Comparison of ENCODE assay signal across 8 cellular contexts in the genomic region with DNA sequence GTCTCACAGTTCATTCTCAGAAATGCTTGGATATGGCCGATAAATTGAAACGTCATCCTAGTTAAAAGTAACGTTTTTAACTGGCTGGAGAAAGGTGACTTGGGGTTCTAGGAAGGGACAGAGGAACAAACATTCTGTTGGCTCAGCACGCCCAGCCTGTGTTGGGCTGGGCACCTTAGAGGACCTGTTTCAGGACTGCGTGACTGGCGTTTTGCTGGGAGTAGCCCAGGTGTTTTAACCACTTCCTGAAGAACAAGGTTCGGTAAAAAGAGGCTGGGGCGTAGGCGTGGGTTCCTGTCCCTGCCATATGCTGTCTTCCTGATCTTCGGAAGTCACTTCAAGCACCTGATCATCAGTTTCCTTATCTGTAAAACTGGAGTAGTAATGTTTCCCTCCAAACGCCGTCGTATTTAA. TPM values are rescaled to one million over a fixed set of nuclear protein-coding genes. Genes with fewer than 3 reads are reported as not detected.
DNase-seq lines count a peak whose midpoint lies in the region; ATAC-seq and TF ChIP-seq lines count a peak whose summit lies in the region.

No MANE protein-coding gene starts in this region.

- BruUV-seq in mammary epithelial cell (replicated peaks; lab: Mats Ljungman, UMichigan), result no TSS peak

- H3K9ac ChIP-seq in H9 (ENCODE audit: extremely low read depth, insufficient read length, low read length) (no peak overlapping the region), mammary epithelial cell (ENCODE audit: insufficient read depth, low read length) (no peak overlapping the region)

- H3K9me3 Mint-ChIP-seq in H9, result no peaks in the 10 kb centered on the region
- peaks cover 0 to 4% (median 0%) of the 10 kb centered on the region in 9 donors for H3K9me3 Mint-ChIP-seq in naive thymus-derived CD8-positive, alpha-beta T cell

- ATAC-seq in naive thymus-derived CD8-positive, alpha-beta T cell, result peak; percentile 10 to 29
- peak; percentile 1 for ATAC-seq in upper lobe of right lung

- peak overlapping the region; percentile 90 to 97 for H3K4me3 Mint-ChIP-seq in H9
- peak overlapping the region; percentile 88 to 98 (median 94) for H3K4me3 Mint-ChIP-seq in naive thymus-derived CD8-positive, alpha-beta T cell

- H2AFZ ChIP-seq in H9 (ENCODE audit: low read length), result no peak overlapping the region
- H2AFZ ChIP-seq in mammary epithelial cell (ENCODE audit: low read depth, low read length), result no peak overlapping the region

- H4K20me1 ChIP-seq in H9 (ENCODE audit: control insufficient read depth, insufficient read depth, insufficient read length) (peaks cover 3% of the 10 kb centered on the region), mammary epithelial cell (ENCODE audit: insufficient read depth, low read length) (peaks cover 2% of the 10 kb centered on the region)

- WGBS in H9 (ENCODE audit: extremely low coverage, insufficient read length, low lambda C conversion rate), result no CpG with 5 or more reads among the region's 13 CpGs
- WGBS in mammary epithelial cell (ENCODE audit: low coverage, missing lambda C conversion rate), result 92% methylated on average over 13 of the region's 13 CpGs

- no peak overlapping the region for H2BK5ac ChIP-seq in H9 (ENCODE audit: insufficient read length, low read length)

- H3K4me1 ChIP-seq in H9 (ENCODE audit: insufficient read depth, low read length) (no peaks in the 10 kb centered on the region; the same call in 1 of the 2 replicates), mammary epithelial cell (ENCODE audit: insufficient read depth, low read length) (peaks cover 13% of the 10 kb centered on the region), upper lobe of right lung (peaks cover 26% of the 10 kb centered on the region)

- no peak overlapping the region for H3K56ac ChIP-seq in H9 (ENCODE audit: insufficient read length, low read depth, low read length)

- H3K27ac ChIP-seq in H9 (ENCODE audit: insufficient read length, low read depth, low read length) (no peak overlapping the region), mammary epithelial cell (ENCODE audit: insufficient read depth, low read depth, low read length) (no peak overlapping the region), upper lobe of right lung (peak overlapping the region; percentile 98)

- no peak overlapping the region for H3K14ac ChIP-seq in H9 (ENCODE audit: insufficient read depth, low read length)

- H3K9me3 ChIP-seq in H9 (ENCODE audit: control insufficient read depth, low read depth, low read length) (no peaks in the 10 kb centered on the region), mammary epithelial cell (replicated peaks; ENCODE audit: insufficient read depth, low read length) (no peaks in the 10 kb centered on the region), upper lobe of right lung (no peaks in the 10 kb centered on the region)

- H3K4me2 ChIP-seq in H9 (ENCODE audit: insufficient read depth, insufficient read length, low read length) (peak overlapping the region; percentile 87), mammary epithelial cell (ENCODE audit: insufficient read depth, low read depth, low read length) (peak overlapping the region; percentile 86)

- H3K23me2 ChIP-seq in H9 (ENCODE audit: insufficient read length, low read depth, low read length, poor library complexity, severe bottlenecking), result peaks cover 16% of the 10 kb centered on the region

- no peak overlapping the region for H3K18ac ChIP-seq in H9 (ENCODE audit: insufficient read length, low read depth, low read length)

- H4K5ac ChIP-seq in H9 (ENCODE audit: insufficient read length, low read depth, low read length), result no peak overlapping the region

- H3K27me3 Mint-ChIP-seq in H9 (ENCODE audit: low read depth), result no peaks in the 10 kb centered on the region; the same call in 1 of the 2 replicates
- H3K27me3 Mint-ChIP-seq in naive thymus-derived CD8-positive, alpha-beta T cell, result no peaks in the 10 kb centered on the region

- no peak overlapping the region for H4K91ac ChIP-seq in H9 (ENCODE audit: insufficient read length, low read depth, low read length)

- in situ Hi-C loops in mammary epithelial cell (cut with MboI; ENCODE audit: low sequenced_read_pairs in 2 of 2), result loop anchor here (10.0 kb wide), 1 partner anchor 265 kb away; no protein-coding TSS in a partner anchor

- peak overlapping the region; percentile 54 to 80 (median 72) for H3K4me3 ChIP-seq in mammary epithelial cell (replicated peaks in 1 of 3; ENCODE audit: insufficient read depth in 1 of 3, low read depth in 2 of 3, low read length in 3 of 3)
- H3K4me3 ChIP-seq in upper lobe of right lung, result peak overlapping the region; percentile 90

- peaks cover 3% of the 10 kb centered on the region for H3K36me3 ChIP-seq in mammary epithelial cell (ENCODE audit: insufficient read depth, low read length)
- peaks cover 20% of the 10 kb centered on the region for H3K36me3 ChIP-seq in upper lobe of right lung

- H3K4me1 Mint-ChIP-seq in H9, result peaks cover 9 to 20% of the 10 kb centered on the region in 2 experiments
- H3K4me1 Mint-ChIP-seq in naive thymus-derived CD8-positive, alpha-beta T cell, result peaks cover 25 to 55% (median 40%) of the 10 kb centered on the region in 4 donors

- intact Hi-C loops in mammary epithelial cell (cut with micrococcal nuclease) (loop anchor here (1.0 kb wide), 1 partner anchor 10 kb away; a partner anchor contains a TSS), upper lobe of right lung (cut with DNase I) (loop anchor here (10.0 kb wide), 1 partner anchor 265 kb away; no protein-coding TSS in a partner anchor)

- no peak overlapping the region for H3K23ac ChIP-seq in H9 (ENCODE audit: insufficient read length, low read depth, low read length)

- H3K27me3 ChIP-seq in H9 (ENCODE audit: insufficient read depth, low read length) (no peaks in the 10 kb centered on the region), mammary epithelial cell (ENCODE audit: insufficient read depth, low read length) (no peaks in the 10 kb centered on the region), upper lobe of right lung (no peaks in the 10 kb centered on the region)

- no peak for TF ChIP-seq CTCF in H9 (conservative IDR thresholded peaks at IDR 0.05)
- no peak for TF ChIP-seq CTCF in mammary epithelial cell (conservative IDR thresholded peaks at IDR 0.05 in 1 of 2, IDR thresholded peaks at IDR 0.05 in 1 of 2; ENCODE audit: extremely low read depth in 1 of 2, insufficient read depth in 1 of 2, low read depth in 1 of 2, low read length in 2 of 2)
- no peak for TF ChIP-seq CTCF in upper lobe of right lung (IDR thresholded peaks at IDR 0.05)

- H4K8ac ChIP-seq in H9 (replicated peaks; ENCODE audit: insufficient read length, low read depth, low read length), result no peak overlapping the region

- peak overlapping the region in 1 of 3 experiments; percentile 97; a peak in 1 of 7 replicates for H3K27ac Mint-ChIP-seq in H9
- peak overlapping the region; percentile 93 to 99 (median 96) for H3K27ac Mint-ChIP-seq in naive thymus-derived CD8-positive, alpha-beta T cell

- dilution Hi-C loops in mammary epithelial cell (cut with HindIII; ENCODE audit: low sequenced_read_pairs), result no loop called here

- POLR2A ChIA-PET in naive thymus-derived CD8-positive, alpha-beta T cell (lab: Charles Lee), result interaction anchor here (1.1 to 3.4 kb wide), 6 partner anchors 10 to 303 kb away, joined by 3 to 58 read pairs (median 4); a partner anchor contains a TSS

- H2BK12ac ChIP-seq in H9 (ENCODE audit: insufficient read length, low read depth, low read length), result no peak overlapping the region

- CTCF ChIA-PET in mammary epithelial cell (lab: Charles Lee; ENCODE audit: low non-redundant PET), result interaction anchor here (0.6 kb wide), 1 partner anchor 267 kb away, joined by 3 read pairs; no protein-coding TSS in a partner anchor

- DNase-seq in COLO668 (lab: John Stamatoyannopoulos, UW; ENCODE audit: unreplicated experiment) (peak; percentile 62), H9 (no peak), T-helper 2 cell (peak in 4 of 5 experiments; percentile 32 to 80 (median 49)), mammary epithelial cell (no peak), upper lobe of right lung (no peak), dermis blood vessel endothelial cell (no peak), NCI-H446 (lab: John Stamatoyannopoulos, UW) (no peak)
- peak in 9 of 10 donors; percentile 16 to 52 (median 39) for DNase-seq in naive thymus-derived CD8-positive, alpha-beta T cell

- no peak overlapping the region for H2BK20ac ChIP-seq in H9 (ENCODE audit: low read depth, low read length, poor library complexity, severe bottlenecking)

- no peak overlapping the region for H2AK5ac ChIP-seq in H9 (ENCODE audit: insufficient read length, low read length)

- H3K79me1 ChIP-seq in H9 (ENCODE audit: insufficient read depth, low read depth, low read length, poor library complexity, severe bottlenecking), result no peaks in the 10 kb centered on the region

- no peak overlapping the region for H3T11ph ChIP-seq in H9 (ENCODE audit: low read length)

- H3K4ac ChIP-seq in H9 (ENCODE audit: low read depth, low read length), result no peak overlapping the region

- H2BK120ac ChIP-seq in H9 (ENCODE audit: low read depth, low read length, poor library complexity, severe bottlenecking), result no peak overlapping the region

- peaks cover under 1% of the 10 kb centered on the region; the same call in 1 of the 2 replicates for H3K79me2 ChIP-seq in H9 (ENCODE audit: insufficient read depth, low read length)
- H3K79me2 ChIP-seq in mammary epithelial cell (ENCODE audit: insufficient read depth, low read length), result peaks cover 48% of the 10 kb centered on the region

- peaks cover 3 to 8% (median 6%) of the 10 kb centered on the region in 3 experiments; a peak in 3 of 7 replicates for H3K36me3 Mint-ChIP-seq in H9 (ENCODE audit: insufficient read depth in 1 of 3, low read depth in 3 of 3)
- H3K36me3 Mint-ChIP-seq in naive thymus-derived CD8-positive, alpha-beta T cell, result peaks cover 0 to 19% (median 6%) of the 10 kb centered on the region in 3 donors

- H2BK15ac ChIP-seq in H9 (ENCODE audit: low read depth, low read length), result no peak overlapping the region

RNA-seq across cellular contexts. Expression of a gene that starts 1.1 kb away (rescaled TPM):
- total RNA-seq in H9 (2021), result 19.3 and 20.2 TPM in 2 replicates
- 10 to 100 TPM; 16.8 to 18.1 TPM for total RNA-seq in mammary epithelial cell
- 10.0 TPM for polyA plus RNA-seq in mammary epithelial cell
- 5.0 TPM for polyA minus RNA-seq in mammary epithelial cell
- 10 to 100 TPM; 19.2 to 19.6 TPM for total RNA-seq in naive thymus-derived CD8-positive, alpha-beta T cell
- polyA plus RNA-seq in naive thymus-derived CD8-positive, alpha-beta T cell, result 1 to 10 TPM; 2.2 to 2.9 (median 2.8) TPM
- 27.8 TPM for total RNA-seq in upper lobe of right lung
- 20.8 and 25.4 TPM in 2 replicates for total RNA-seq in dermis blood vessel endothelial cell

RNA-seq across cellular contexts. Expression of a gene that starts 10.0 kb away (rescaled TPM):
- total RNA-seq in H9 (2021) (29.1 and 30.1 TPM in 2 replicates), mammary epithelial cell (10 to 100 TPM; 13.2 to 25.9 TPM), upper lobe of right lung (26.7 TPM), dermis blood vessel endothelial cell (17.0 and 24.3 TPM in 2 replicates)
- 15.7 TPM for polyA plus RNA-seq in mammary epithelial cell
- polyA minus RNA-seq in mammary epithelial cell, result 26.1 TPM
- 10 to 100 TPM; 30.5 to 30.7 TPM for total RNA-seq in naive thymus-derived CD8-positive, alpha-beta T cell
- 10 to 100 TPM; 21.3 to 30.7 (median 22.5) TPM for polyA plus RNA-seq in naive thymus-derived CD8-positive, alpha-beta T cell

Comparison
In these comparisons a context has a peak if more than half of its experiments do, and no peak if none do; other contexts are left out.
1. DNase-seq: peak in COLO668 (single experiment), T-helper 2 cell (4 of 5) and naive thymus-derived CD8-positive, alpha-beta T cell (9 of 10); none in H9 (single experiment), mammary epithelial cell (single experiment), upper lobe of right lung (single experiment), dermis blood vessel endothelial cell (single experiment) and NCI-H446 (0 of 2).